Comparison of ENCODE assay signal across 8 cellular contexts in the genomic region with DNA sequence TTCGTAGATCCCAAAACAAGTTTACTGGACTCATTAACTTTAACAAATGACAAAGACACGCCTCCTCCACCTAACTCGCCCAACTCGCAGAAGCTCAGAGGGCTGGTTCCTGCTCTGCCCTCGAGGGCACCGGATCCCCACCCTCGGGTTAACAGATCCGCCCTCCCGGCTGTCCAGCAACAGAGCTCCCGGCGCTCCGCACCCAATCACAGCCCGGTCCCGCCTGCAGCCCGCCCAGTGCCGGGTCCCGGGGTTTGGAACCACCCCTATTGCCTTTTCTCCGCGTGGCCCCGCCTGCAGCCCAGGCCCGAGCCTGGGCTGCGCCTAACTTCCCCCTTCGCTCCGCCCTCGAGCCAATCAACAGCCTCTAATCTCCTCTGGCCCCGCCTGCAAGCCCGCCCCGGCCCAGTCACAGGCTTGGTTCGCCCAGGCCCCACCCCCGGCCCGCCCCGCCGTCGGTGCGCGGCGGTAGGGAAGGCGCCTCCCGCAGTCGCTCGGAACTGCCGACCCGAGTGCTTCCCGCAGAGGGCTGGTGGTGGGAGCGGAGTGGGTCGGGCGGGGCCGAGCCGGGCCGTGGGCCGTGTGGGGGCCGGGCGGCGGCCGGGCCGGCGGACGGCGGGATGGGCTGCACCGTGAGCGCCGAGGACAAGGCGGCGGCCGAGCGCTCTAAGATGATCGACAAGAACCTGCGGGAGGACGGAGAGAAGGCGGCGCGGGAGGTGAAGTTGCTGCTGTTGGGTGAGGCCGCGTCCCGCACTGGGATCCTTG. TPM values are rescaled to one million over a fixed set of nuclear protein-coding genes. Genes with fewer than 3 reads are reported as not detected.
DNase-seq lines count a peak whose midpoint lies in the region; ATAC-seq, FAIRE-seq and TF ChIP-seq lines count a peak whose summit lies in the region.

A gene (plus strand): TSS at position 489 of the 768 bp plus-strand sequence. CDS start 132 bp downstream, at position 621.

- no peaks in the 10 kb centered on the region for H3K27me3 Mint-ChIP-seq in chondrocyte (ENCODE audit: low read depth)

- intact Hi-C loops in kidney (cut with DNase I): no loop called here

- H3K27ac Mint-ChIP-seq in chondrocyte (ENCODE audit: unreplicated experiment): peak within 1 kb of the TSS; percentile 95

- peaks cover 2% of the 10 kb centered on the region for H3K36me3 Mint-ChIP-seq in chondrocyte (ENCODE audit: low read depth)

- ATAC-seq in HG03439 (IDR thresholded peaks at IDR 0.05; ENCODE audit: unreplicated experiment): peak; percentile 93

- H3K4me3 ChIP-seq in kidney (ENCODE audit: low read length in 2 of 2): peak within 1 kb of the TSS; percentile 77 to 93

- DNase-seq in AML-193 (lab: John Stamatoyannopoulos, UW) (peak; percentile 99 to 100), NCI-H510A treated with DMSO at 0.1 percent for 48 hours (lab: John Stamatoyannopoulos, UW) (peak; percentile 95), chondrocyte (ENCODE audit: low spot score) (peak; percentile 99), kidney (peak; percentile 100)
- peak; percentile 97 to 98 for DNase-seq in activated CD4-positive, alpha-beta T cell treated with anti-CD3 and anti-CD28 coated beads for 24 hours (ENCODE audit: low read depth in 2 of 2)
- DNase-seq in stimulated activated CD4-positive, alpha-beta T cell treated with anti-CD3 and anti-CD28 coated beads, Interleukin-15, amount 100 ng/mL, for 24 hours: peak; percentile 99

- TF ChIP-seq POLR2A in GM19193 (IDR thresholded peaks at IDR 0.05; ENCODE audit: extremely low read depth, insufficient read depth, insufficient read length): peak; percentile 96

- H3K4me1 ChIP-seq in kidney (ENCODE audit: control insufficient read depth in 1 of 2, insufficient read depth in 1 of 2, low read depth in 1 of 2, low read length in 2 of 2): peaks cover 17 to 41% of the 10 kb centered on the region in 2 donors

- TF ChIP-seq CTCF in chondrocyte (IDR thresholded peaks at IDR 0.05) (no peak), kidney (IDR thresholded peaks at IDR 0.05; ENCODE audit: borderline replicate concordance, extremely low read depth, insufficient read depth) (no peak)

- H3K9me3 ChIP-seq in kidney (ENCODE audit: control insufficient read depth in 1 of 2, low read length in 2 of 2): no peaks in the 10 kb centered on the region

- no peaks in the 10 kb centered on the region for H3K9me3 Mint-ChIP-seq in chondrocyte (ENCODE audit: low read depth)

- peak within 1 kb of the TSS; percentile 76 to 95 for H3K9ac ChIP-seq in kidney (ENCODE audit: low read length in 2 of 2)

- peak; percentile 99 for FAIRE-seq in kidney (lab: Jason Lieb, UNC)

- H3K4me1 Mint-ChIP-seq in chondrocyte (ENCODE audit: low read depth): peaks cover 30% of the 10 kb centered on the region

- H3K4me3 Mint-ChIP-seq in chondrocyte (ENCODE audit: unreplicated experiment): peak within 1 kb of the TSS; percentile 98

- peak within 1 kb of the TSS; percentile 89 to 93 for H3K27ac ChIP-seq in kidney (ENCODE audit: low read depth in 2 of 2, low read length in 2 of 2)

- H3K36me3 ChIP-seq in kidney (ENCODE audit: control insufficient read depth in 1 of 2, insufficient read depth in 2 of 2, low read length in 2 of 2): no peaks in the 10 kb centered on the region

RNA-seq across cellular contexts. Expression of the gene that starts here (rescaled TPM):
- 388 to 444 TPM (median 443 TPM) in 3 replicates for total RNA-seq in chondrocyte
- 245 TPM for total RNA-seq in kidney
- 141 TPM for polyA plus RNA-seq in kidney (ENCODE audit: insufficient read depth, low read depth, low replicate concordance)

Comparison
In these comparisons a context has a peak if more than half of its experiments do, and no peak if none do; other contexts are left out.
1. Peak in every context shown above with its lines: DNase-seq, ATAC-seq, H3K4me3 ChIP-seq and H3K27ac ChIP-seq.